23 cellular contexts compared by ENCODE assay signal in the genomic region with DNA sequence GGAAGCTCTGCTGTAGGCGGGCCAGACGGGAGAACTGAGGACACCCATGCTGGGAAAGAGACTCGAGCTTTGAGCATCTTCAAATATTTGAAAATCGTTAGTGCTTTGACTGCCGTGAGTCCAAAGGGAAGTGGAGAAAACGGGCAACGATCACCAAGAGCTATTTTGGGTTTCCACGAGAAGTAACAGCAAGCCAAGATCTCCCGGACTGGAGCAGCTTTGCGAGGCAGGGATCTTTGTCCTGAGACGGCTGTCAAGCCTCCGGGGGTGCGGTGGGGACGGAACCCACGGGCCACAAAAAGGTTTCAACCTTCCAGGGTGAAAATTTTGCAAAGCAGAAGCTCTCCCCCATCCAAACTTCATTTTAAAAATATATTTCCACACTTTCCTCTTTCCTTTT.
DNase-seq lines count a peak whose midpoint lies in the region; ATAC-seq and TF ChIP-seq lines count a peak whose summit lies in the region.
"Had no signal": no experiment of that assay in that cellular context is flagged by ENCODE, and none has a peak within 500 bp of the region (broad histone marks: within the 10 kb centered on the region; RNA-seq: fewer than 3 reads in every experiment).

No MANE protein-coding gene starts in this region.

- no peaks in the 10 kb centered on the region for H3K36me3 ChIP-seq in heart left ventricle
- H3K36me3 ChIP-seq in colonic mucosa: no peaks in the 10 kb centered on the region
- H3K36me3 ChIP-seq: adrenal gland, transverse colon, WERI-Rb-1 had no signal

- H3K9ac ChIP-seq in colonic mucosa (ENCODE audit: low read depth in 2 of 2, low read length in 2 of 2): no peak overlapping the region

- H3K27me3 ChIP-seq in heart left ventricle (peaks cover 0 to 21% (median 0%) of the 10 kb centered on the region in 9 donors), colonic mucosa (no peaks in the 10 kb centered on the region)
- H3K27me3 ChIP-seq: adrenal gland, transverse colon had no signal

- intact Hi-C loops in heart left ventricle (cut with DNase I): no loop called here
- intact Hi-C loops in left ventricle myocardium superior (cut with micrococcal nuclease): no loop called here
- intact Hi-C loops in colonic mucosa (cut with DNase I): no loop called here
- intact Hi-C loops in sciatic nerve (cut with DNase I): no loop called here

- TF ChIP-seq POLR2A in heart left ventricle (IDR thresholded peaks at IDR 0.05): no peak

- ATAC-seq in heart left ventricle (no peak), left ventricle myocardium superior (no peak), sciatic nerve (no peak), HG02763 (IDR thresholded peaks at IDR 0.05; ENCODE audit: unreplicated experiment) (no peak)
- ATAC-seq: activated T-cell treated with anti-CD3 and anti-CD28 coated beads, Interleukin-2, amount 50 U/mL, for 72 hours; K562; left colon; right cardiac atrium had no signal

- peak in 3 of 5 donors; percentile 11 to 18 (median 14) for DNase-seq in heart left ventricle
- no peak for DNase-seq in left ventricle myocardium superior
- peak; percentile 11 for DNase-seq in colonic mucosa
- peak; percentile 21 for DNase-seq in sciatic nerve (ENCODE audit: low spot score)
- no peak for DNase-seq in occipital lobe (lab: John Stamatoyannopoulos, UW)
- DNase-seq in NCI-H1417 treated with DMSO at 0.1 percent for 48 hours (lab: John Stamatoyannopoulos, UW): no peak
- DNase-seq: activated CD4-positive, alpha-beta T cell treated with anti-CD3 and anti-CD28 coated beads, Interleukin-2, amount 10 ng/mL, durations not matched to agents 24 days and 14 days; activated naive CD4-positive, alpha-beta T cell treated with anti-CD3 and anti-CD28 coated beads, Interleukin-2, amount 10 ng/mL, durations not matched to agents 7 days and 5 days; activated T-cell treated with anti-CD3 and anti-CD28 coated beads, Interleukin-2, amount 50 U/mL, for 72 hours; C1 segment of cervical spinal cord; Caco-2; DMS53; left colon; NCI-H1417; NCI-H345; right cardiac atrium; SHP77 treated with DMSO at 0.1 percent for 48 hours; T-helper 9 cell; transverse colon; WERI-Rb-1 had no signal

- H3K4me3 ChIP-seq in heart left ventricle (no peak overlapping the region), colonic mucosa (no peak overlapping the region)
- H3K4me3 ChIP-seq: adrenal gland, K562, transverse colon had no signal

- WGBS in heart left ventricle, 4 donors: 56 to 80% (median 68%) methylated on average over 15 of the region's 15 CpGs

- H3K27ac ChIP-seq in heart left ventricle (no peak overlapping the region), colonic mucosa (no peak overlapping the region)
- H3K27ac ChIP-seq: adrenal gland, transverse colon, WERI-Rb-1 had no signal

- TF ChIP-seq CTCF in heart left ventricle (IDR thresholded peaks at IDR 0.05) (no peak), colonic mucosa (IDR thresholded peaks at IDR 0.05) (no peak)

- H3K9me3 ChIP-seq in heart left ventricle: no peaks in the 10 kb centered on the region
- no peaks in the 10 kb centered on the region for H3K9me3 ChIP-seq in colonic mucosa
- H3K9me3 ChIP-seq: adrenal gland, Caco-2, transverse colon had no signal

- peaks cover 0 to 14% (median 4%) of the 10 kb centered on the region in 12 donors for H3K4me1 ChIP-seq in heart left ventricle
- H3K4me1 ChIP-seq in colonic mucosa: no peaks in the 10 kb centered on the region
- H3K4me1 ChIP-seq: adrenal gland, Caco-2 had no signal

Comparison
In these comparisons a context has a peak if more than half of its experiments do, and no peak if none do; other contexts are left out.
1. DNase-seq: peak in heart left ventricle (3 of 5), colonic mucosa (single experiment) and sciatic nerve (single experiment); none in left ventricle myocardium superior (single experiment), occipital lobe (single experiment) and NCI-H1417 treated with DMSO at 0.1 percent for 48 hours (single experiment).